Comparison of ENCODE assay signal across 19 cellular contexts in genomic region chr7:134388336-134389019, GRCh38.
DNase-seq lines count a peak whose midpoint lies in the region; ATAC-seq and TF ChIP-seq lines count a peak whose summit lies in the region.
"Had no signal": no experiment of that assay in that cellular context is flagged by ENCODE, and none has a peak within 500 bp of the region (broad histone marks: within the 10 kb centered on the region; RNA-seq: fewer than 3 reads in every experiment).

No MANE protein-coding gene starts in this region.

- H3K4me1 ChIP-seq in neural progenitor cell (no peaks in the 10 kb centered on the region), BE2C (no peaks in the 10 kb centered on the region)
- H3K4me1 ChIP-seq: Caco-2 had no signal

- peaks cover 13% of the 10 kb centered on the region for H3K9me3 Mint-ChIP-seq in neural progenitor cell
- H3K9me3 Mint-ChIP-seq: CD8-positive, alpha-beta memory T cell had no signal

- H3K4me3 Mint-ChIP-seq in neural progenitor cell: no peak overlapping the region
- H3K4me3 Mint-ChIP-seq: B cell; CD4-positive, CD25-positive, alpha-beta regulatory T cell; CD8-positive, alpha-beta memory T cell had no signal

- no peak overlapping the region for H3K27ac ChIP-seq in neural progenitor cell

- H3K9me3 ChIP-seq in neural progenitor cell (ENCODE audit: low read depth): peaks cover 8% of the 10 kb centered on the region
- no peaks in the 10 kb centered on the region for H3K9me3 ChIP-seq in BE2C
- H3K9me3 ChIP-seq: Caco-2 had no signal

- H3K4me1 Mint-ChIP-seq in neural progenitor cell: no peaks in the 10 kb centered on the region
- H3K4me1 Mint-ChIP-seq: CD8-positive, alpha-beta memory T cell had no signal

- TF ChIP-seq CTCF in neural progenitor cell (IDR thresholded peaks at IDR 0.05): no peak
- no peak for TF ChIP-seq CTCF in BE2C (IDR thresholded peaks at IDR 0.05; ENCODE audit: low read depth, low read length)

- no peaks in the 10 kb centered on the region for H4K20me1 ChIP-seq in neural progenitor cell (ENCODE audit: low read depth)

- no peaks in the 10 kb centered on the region for H3K79me2 ChIP-seq in neural progenitor cell (ENCODE audit: low read depth)

- ATAC-seq in GM18502 (IDR thresholded peaks at IDR 0.05; ENCODE audit: poor library complexity, unreplicated experiment) (peak; percentile 48), GM21619 (IDR thresholded peaks at IDR 0.05; ENCODE audit: unreplicated experiment) (peak; percentile 42), HG03159 (IDR thresholded peaks at IDR 0.05; ENCODE audit: unreplicated experiment) (peak; percentile 71), GM18519 (IDR thresholded peaks at IDR 0.05; ENCODE audit: low FRiP score, unreplicated experiment) (no peak), GM18867 (IDR thresholded peaks at IDR 0.05; ENCODE audit: unreplicated experiment) (no peak)

- no peak overlapping the region for H3K4me3 ChIP-seq in neural progenitor cell
- no peak overlapping the region for H3K4me3 ChIP-seq in BE2C (ENCODE audit: low read depth, low read length)

- H2AFZ ChIP-seq in neural progenitor cell (replicated peaks): peak overlapping the region; percentile 24

- no peaks in the 10 kb centered on the region for H3K27me3 Mint-ChIP-seq in neural progenitor cell (ENCODE audit: insufficient read depth, low read depth)
- H3K27me3 Mint-ChIP-seq: IgD-negative memory B cell had no signal

- H3K4me2 ChIP-seq in neural progenitor cell: no peak overlapping the region

- no peak for DNase-seq in neural progenitor cell (ENCODE audit: low spot score)
- DNase-seq in iPS-NIHi11 (ENCODE audit: low spot score): no peak
- no peak for DNase-seq in BE2C
- DNase-seq: 8988T; C1 segment of cervical spinal cord; Caco-2; CD4-positive, CD25-positive, alpha-beta regulatory T cell; CD8-positive, alpha-beta memory T cell; GOT3; H7; Karpas-422; KBM-7 had no signal

- H3K27ac Mint-ChIP-seq in neural progenitor cell: no peak overlapping the region
- H3K27ac Mint-ChIP-seq: B cell; CD8-positive, alpha-beta memory T cell had no signal

- H3K36me3 ChIP-seq in neural progenitor cell (no peaks in the 10 kb centered on the region), BE2C (no peaks in the 10 kb centered on the region)

- H3K36me3 Mint-ChIP-seq in neural progenitor cell: no peaks in the 10 kb centered on the region
- H3K36me3 Mint-ChIP-seq: CD4-positive, CD25-positive, alpha-beta regulatory T cell; CD8-positive, alpha-beta memory T cell had no signal

- H3K9ac ChIP-seq in neural progenitor cell: no peak overlapping the region

- H3F3A ChIP-seq in neural progenitor cell (ENCODE audit: low read depth): no peaks in the 10 kb centered on the region

- no peaks in the 10 kb centered on the region for H3K27me3 ChIP-seq in neural progenitor cell
- H3K27me3 ChIP-seq in BE2C: no peaks in the 10 kb centered on the region

Comparison
In these comparisons a context has a peak if more than half of its experiments do, and no peak if none do; other contexts are left out.
1. ATAC-seq: peak in GM18502 (single experiment), GM21619 (single experiment) and HG03159 (single experiment); none in GM18519 (single experiment) and GM18867 (single experiment).